1 cellular context compared by ENCODE assay signal in the genomic region with DNA sequence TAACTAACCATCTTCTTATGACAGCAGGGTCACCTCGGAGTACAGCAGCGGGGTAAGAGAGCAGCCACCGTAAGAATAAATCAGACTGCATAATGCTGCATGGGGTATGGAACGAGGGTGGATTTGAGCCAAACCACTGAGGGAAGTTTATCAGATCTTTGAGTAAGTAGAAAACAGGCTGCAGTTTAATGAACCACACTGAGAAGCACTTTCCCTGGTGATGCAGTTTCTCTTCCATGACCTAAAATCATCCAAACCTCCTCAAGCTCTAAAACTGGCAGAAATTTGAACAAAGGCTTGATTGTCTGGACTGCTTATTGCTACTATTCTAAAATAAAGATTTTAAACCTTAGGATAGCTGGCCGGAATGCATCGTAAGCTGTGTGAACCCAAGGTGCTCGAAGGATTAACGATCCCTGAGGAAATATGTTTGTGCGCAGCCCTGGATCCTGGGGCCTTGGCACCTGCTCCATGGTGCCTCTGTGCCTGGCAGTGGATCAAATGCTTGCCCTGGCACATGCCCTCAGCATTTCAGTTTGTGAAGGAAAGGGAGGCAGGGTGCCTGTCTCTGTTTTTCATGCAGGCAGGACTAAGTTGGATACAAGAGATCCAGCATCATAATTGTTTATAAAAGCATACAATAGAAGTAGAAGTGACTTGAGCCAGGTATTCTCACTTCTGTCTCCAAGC.
TF ChIP-seq lines count a peak whose summit lies in the region.

No MANE protein-coding gene starts in this region.

TF ChIP-seq in SK-N-SH treated with all-trans-retinoic acid at 6 μM for 48 hours, 23 proteins besides CTCF, POLR2A, EP300 and RAD21 (continued from another document):
- TF ChIP-seq, protein P1, sequence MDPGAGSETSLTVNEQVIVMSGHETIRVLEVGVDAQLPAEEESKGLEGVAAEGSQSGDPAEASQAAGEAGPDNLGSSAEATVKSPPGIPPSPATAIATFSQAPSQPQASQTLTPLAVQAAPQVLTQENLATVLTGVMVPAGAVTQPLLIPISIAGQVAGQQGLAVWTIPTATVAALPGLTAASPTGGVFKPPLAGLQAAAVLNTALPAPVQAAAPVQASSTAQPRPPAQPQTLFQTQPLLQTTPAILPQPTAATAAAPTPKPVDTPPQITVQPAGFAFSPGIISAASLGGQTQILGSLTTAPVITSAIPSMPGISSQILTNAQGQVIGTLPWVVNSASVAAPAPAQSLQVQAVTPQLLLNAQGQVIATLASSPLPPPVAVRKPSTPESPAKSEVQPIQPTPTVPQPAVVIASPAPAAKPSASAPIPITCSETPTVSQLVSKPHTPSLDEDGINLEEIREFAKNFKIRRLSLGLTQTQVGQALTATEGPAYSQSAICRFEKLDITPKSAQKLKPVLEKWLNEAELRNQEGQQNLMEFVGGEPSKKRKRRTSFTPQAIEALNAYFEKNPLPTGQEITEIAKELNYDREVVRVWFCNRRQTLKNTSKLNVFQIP (CRISPR knock-in tag; IDR thresholded peaks at IDR 0.05; ENCODE audit: borderline replicate concordance, low read depth), result no peak
- TF ChIP-seq, protein P2, sequence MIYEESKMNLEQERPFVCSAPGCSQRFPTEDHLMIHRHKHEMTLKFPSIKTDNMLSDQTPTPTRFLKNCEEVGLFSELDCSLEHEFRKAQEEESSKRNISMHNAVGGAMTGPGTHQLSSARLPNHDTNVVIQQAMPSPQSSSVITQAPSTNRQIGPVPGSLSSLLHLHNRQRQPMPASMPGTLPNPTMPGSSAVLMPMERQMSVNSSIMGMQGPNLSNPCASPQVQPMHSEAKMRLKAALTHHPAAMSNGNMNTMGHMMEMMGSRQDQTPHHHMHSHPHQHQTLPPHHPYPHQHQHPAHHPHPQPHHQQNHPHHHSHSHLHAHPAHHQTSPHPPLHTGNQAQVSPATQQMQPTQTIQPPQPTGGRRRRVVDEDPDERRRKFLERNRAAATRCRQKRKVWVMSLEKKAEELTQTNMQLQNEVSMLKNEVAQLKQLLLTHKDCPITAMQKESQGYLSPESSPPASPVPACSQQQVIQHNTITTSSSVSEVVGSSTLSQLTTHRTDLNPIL (CRISPR knock-in tag; IDR thresholded peaks at IDR 0.05; ENCODE audit: low read depth), result no peak
